In the genomic region with DNA sequence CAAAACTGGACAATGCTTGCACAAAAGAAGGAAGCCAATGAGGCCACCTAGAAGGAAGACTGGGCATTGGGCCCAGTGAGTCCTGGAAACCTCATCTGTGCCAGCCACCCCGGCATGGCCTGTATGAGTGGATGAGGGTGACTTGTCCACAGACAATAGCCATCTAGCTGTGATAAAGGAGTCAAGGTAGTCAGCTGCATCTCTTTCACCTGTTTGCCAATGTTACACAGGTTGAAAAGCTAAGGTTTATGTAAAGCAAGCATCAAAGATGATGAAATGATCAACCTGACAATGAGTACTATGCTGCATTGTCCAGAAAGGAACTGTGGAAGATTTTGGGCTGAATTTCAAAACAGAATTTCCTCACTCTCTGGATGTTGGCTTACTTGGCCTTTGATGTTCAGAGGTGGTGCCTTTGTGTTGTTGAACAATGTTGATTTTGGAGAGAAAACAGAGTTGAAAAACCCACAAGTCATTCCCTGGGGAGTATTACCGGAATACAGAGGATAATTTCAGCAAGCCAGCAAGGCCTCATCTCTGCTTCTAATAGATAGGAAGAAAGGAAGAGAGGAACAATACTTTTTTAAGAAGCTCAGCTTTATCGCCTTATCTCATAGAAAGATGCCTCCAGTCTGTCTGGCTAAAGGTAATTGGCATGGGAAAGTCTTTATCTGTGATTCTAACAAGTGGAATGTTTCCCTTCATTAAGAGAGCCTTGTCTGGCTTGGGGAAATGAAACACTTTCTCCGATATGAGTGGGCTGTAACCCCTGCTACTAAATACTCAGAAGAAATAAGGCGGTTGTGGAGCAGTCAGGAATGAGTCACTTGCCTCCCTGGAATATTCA, we compare ENCODE assay signal across 18 cellular contexts. TPM values are rescaled to one million over a fixed set of nuclear protein-coding genes. Genes with fewer than 3 reads are reported as not detected.
DNase-seq lines count a peak whose midpoint lies in the region; ATAC-seq and TF ChIP-seq lines count a peak whose summit lies in the region.
"Had no signal": no experiment of that assay in that cellular context is flagged by ENCODE, and none has a peak within 500 bp of the region (broad histone marks: within the 10 kb centered on the region; RNA-seq: fewer than 3 reads in every experiment).

No MANE protein-coding gene starts in this region.

- H3K27me3 ChIP-seq in sigmoid colon = no peaks in the 10 kb centered on the region
- H3K27me3 ChIP-seq: uterus had no signal

- TF ChIP-seq EP300 in sigmoid colon (IDR thresholded peaks at IDR 0.05) = no peak

- no peak for TF ChIP-seq POLR2A in sigmoid colon (IDR thresholded peaks at IDR 0.05)

- DNase-seq in A172 (ENCODE audit: low spot score) (peak; percentile 37), NCI-H226 (peak; percentile 87), dermis blood vessel endothelial cell (peak; percentile 86), medulla oblongata (ENCODE audit: extremely low spot score) (peak; percentile 3), SHP77 (lab: John Stamatoyannopoulos, UW) (no peak), sigmoid colon (no peak), NCI-H2171 (lab: John Stamatoyannopoulos, UW) (no peak)
- DNase-seq: activated naive CD4-positive, alpha-beta T cell treated with anti-CD3 and anti-CD28 coated beads, Interleukin-2, amount 50 U/mL, for 16 hours; Calu3; cerebellar nuclear complex; GOT3; stimulated activated naive CD8-positive, alpha-beta T cell treated with anti-CD3 and anti-CD28 coated beads, Interleukin-15, Interleukin-2, amounts not matched to agents 100 U/mL and 50 U/mL, for 24 hours had no signal

- H3K36me3 ChIP-seq in sigmoid colon = no peaks in the 10 kb centered on the region
- H3K36me3 ChIP-seq: uterus had no signal

- no peak overlapping the region for H3K27ac ChIP-seq in sigmoid colon
- H3K27ac ChIP-seq: skin epidermis, VCaP had no signal

- H3K4me3 ChIP-seq in sigmoid colon = no peak overlapping the region
- H3K4me3 ChIP-seq: skin epidermis, uterus had no signal

- H3K9me3 ChIP-seq in sigmoid colon = no peaks in the 10 kb centered on the region
- H3K9me3 ChIP-seq: uterus had no signal

- ATAC-seq in HG03139 (IDR thresholded peaks at IDR 0.05; ENCODE audit: unreplicated experiment) = no peak
- ATAC-seq: stimulated activated naive CD8-positive, alpha-beta T cell treated with anti-CD3 and anti-CD28 coated beads, Interleukin-15, Interleukin-2, amounts not matched to agents 100 U/mL and 50 U/mL, for 24 hours had no signal

- TF ChIP-seq CTCF in sigmoid colon (IDR thresholded peaks at IDR 0.05) = no peak

- H3K4me1 ChIP-seq in sigmoid colon = no peaks in the 10 kb centered on the region
- H3K4me1 ChIP-seq: uterus had no signal

- 84 to 85% methylated on average over 5 of the region's 5 CpGs for WGBS in sigmoid colon, 2 donors

- intact Hi-C loops in sigmoid colon (cut with DNase I) = no loop called here

RNA-seq across cellular contexts. Expression of a gene that starts 11.4 kb away (rescaled TPM):
- total RNA-seq in A172 (2014; rRNA removed; shearing (Covaris generic)) = not detected in 2 replicates
- total RNA-seq in dermis blood vessel endothelial cell (5.7 and 24.3 TPM in 2 replicates), sigmoid colon (10 to 100 TPM in 1 of 4 donors, not detected in 3; 20.1 TPM)
- polyA plus RNA-seq in sigmoid colon = 1 to 10 TPM in 1 of 3 donors, under 1 TPM in 1, not detected in 1; under 0.01 to 1.2 TPM
- total RNA-seq: Calu3, epithelial cell of proximal tubule had no signal
- polyA plus RNA-seq: AG04450 had no signal

RNA-seq across cellular contexts. Expression of a gene that starts 33.8 kb away (rescaled TPM):
- total RNA-seq in A172 (2014; rRNA removed; shearing (Covaris generic)) = not detected in 2 replicates
- total RNA-seq in dermis blood vessel endothelial cell = 0.34 and 1.6 TPM in 2 replicates
- 1 to 10 TPM in 1 of 4 donors, under 1 TPM in 3; 0.55 to 1.5 (median 0.77) TPM for total RNA-seq in sigmoid colon
- 10 to 100 TPM in 1 of 3 donors, 1 to 10 TPM in 2; 1.8 to 62.9 (median 3.2) TPM for polyA plus RNA-seq in sigmoid colon
- total RNA-seq: epithelial cell of proximal tubule had no signal

RNA-seq across cellular contexts. Expression of a gene that starts 49.5 kb away (rescaled TPM):
- 16.0 and 26.0 TPM in 2 replicates for total RNA-seq in A172 (2014; rRNA removed; shearing (Covaris generic))
- 7.2 and 9.0 TPM in 2 replicates for total RNA-seq in dermis blood vessel endothelial cell
- total RNA-seq in sigmoid colon = 10 to 100 TPM in 2 of 4 donors, 1 to 10 TPM in 2; 4.9 to 14.5 (median 8.9) TPM
- polyA plus RNA-seq in sigmoid colon = 10 to 100 TPM in 1 of 3 donors, 1 to 10 TPM in 2; 7.3 to 10.2 (median 9.2) TPM

Comparison
In these comparisons a context has a peak if more than half of its experiments do, and no peak if none do; other contexts are left out.
1. DNase-seq: peak in A172 (single experiment), NCI-H226 (single experiment), dermis blood vessel endothelial cell (single experiment) and medulla oblongata (single experiment); none in SHP77 (0 of 2), sigmoid colon (single experiment) and NCI-H2171 (single experiment).